In the genomic region with DNA sequence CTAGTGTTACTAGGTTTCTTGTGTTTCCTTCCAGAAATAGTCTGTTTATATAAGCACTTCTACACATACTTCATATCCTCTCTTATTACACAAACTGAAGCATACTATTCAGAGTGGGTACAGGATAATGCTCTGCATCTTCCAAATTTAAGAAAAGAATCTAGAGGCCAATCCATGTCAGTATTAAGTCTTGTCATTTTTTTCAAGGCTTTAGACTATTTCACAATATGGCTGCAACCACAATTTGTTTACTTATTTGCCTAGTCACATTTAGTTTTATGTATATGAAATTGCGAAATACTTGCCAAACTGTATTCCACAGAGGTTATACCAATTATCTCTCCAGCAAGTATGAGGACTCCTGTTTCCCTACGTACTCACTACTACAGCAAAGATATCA, we compare ENCODE assay signal across 17 cellular contexts. TPM values are rescaled to one million over a fixed set of nuclear protein-coding genes. Genes with fewer than 3 reads are reported as not detected.
DNase-seq lines count a peak whose midpoint lies in the region; ATAC-seq and TF ChIP-seq lines count a peak whose summit lies in the region.
"Had no signal": no experiment of that assay in that cellular context is flagged by ENCODE, and none has a peak within 500 bp of the region (broad histone marks: within the 10 kb centered on the region; RNA-seq: fewer than 3 reads in every experiment).

No MANE protein-coding gene starts in this region.

- no peak overlapping the region for H3K9ac ChIP-seq in smooth muscle cell (ENCODE audit: low read depth)

- TF ChIP-seq EP300 in transverse colon (IDR thresholded peaks at IDR 0.05; ENCODE audit: low read depth) = no peak

- no peaks in the 10 kb centered on the region for H4K20me1 ChIP-seq in smooth muscle cell (ENCODE audit: low read depth)

- no peaks in the 10 kb centered on the region for H3K27me3 Mint-ChIP-seq in activated T-cell treated with anti-CD3 and anti-CD28 coated beads, Interleukin-2, amount 50 U/mL, for 72 hours (ENCODE audit: low read depth)
- H3K27me3 Mint-ChIP-seq in activated T-cell treated with anti-CD3 and anti-CD28 coated beads, Interleukin-2, amount 50 U/mL, for 24 hours = no peaks in the 10 kb centered on the region
- no peaks in the 10 kb centered on the region for H3K27me3 Mint-ChIP-seq in immature natural killer cell (ENCODE audit: low read depth in 3 of 3)

- TF ChIP-seq CTCF in smooth muscle cell (IDR thresholded peaks at IDR 0.05; ENCODE audit: borderline replicate concordance, insufficient read depth, poor library complexity, severe bottlenecking) = no peak
- no peak for TF ChIP-seq CTCF in transverse colon (IDR thresholded peaks at IDR 0.05)

- no peak overlapping the region for H3K27ac ChIP-seq in epithelial cell of prostate
- H3K27ac ChIP-seq in smooth muscle cell (ENCODE audit: low read depth) = peak overlapping the region; percentile 39
- H3K27ac ChIP-seq in transverse colon = no peak overlapping the region
- H3K27ac ChIP-seq: lower lobe of right lung had no signal

- no peak for TF ChIP-seq POLR2A in transverse colon (IDR thresholded peaks at IDR 0.05)

- H3K4me3 Mint-ChIP-seq in activated T-cell treated with anti-CD3 and anti-CD28 coated beads, Interleukin-2, amount 50 U/mL, for 72 hours = no peak overlapping the region
- no peak overlapping the region for H3K4me3 Mint-ChIP-seq in activated T-cell treated with anti-CD3 and anti-CD28 coated beads, Interleukin-2, amount 50 U/mL, for 24 hours
- H3K4me3 Mint-ChIP-seq in immature natural killer cell = no peak overlapping the region
- H3K4me3 Mint-ChIP-seq: T-helper 2 cell treated with Interferon-gamma antibody and Interleukin-4, amounts not matched to agents 5 μg/mL and 100 μg/mL, for 36 hours had no signal

- H3K4me3 ChIP-seq in smooth muscle cell (no peak overlapping the region), transverse colon (no peak overlapping the region)
- H3K4me3 ChIP-seq: lower lobe of right lung had no signal

- peaks cover 14 to 60% of the 10 kb centered on the region in 2 donors for H3K36me3 Mint-ChIP-seq in activated T-cell treated with anti-CD3 and anti-CD28 coated beads, Interleukin-2, amount 50 U/mL, for 72 hours (ENCODE audit: insufficient read depth in 2 of 2)
- peaks cover 94% of the 10 kb centered on the region for H3K36me3 Mint-ChIP-seq in activated T-cell treated with anti-CD3 and anti-CD28 coated beads, Interleukin-2, amount 50 U/mL, for 24 hours (ENCODE audit: low read depth)
- peaks cover 33 to 69% (median 61%) of the 10 kb centered on the region in 3 donors for H3K36me3 Mint-ChIP-seq in immature natural killer cell

- H3K79me2 ChIP-seq in smooth muscle cell (ENCODE audit: low read depth) = peaks cover 16% of the 10 kb centered on the region

- no peak for DNase-seq in activated T-cell treated with anti-CD3 and anti-CD28 coated beads, Interleukin-2, amount 50 U/mL, for 72 hours
- DNase-seq in activated T-cell treated with anti-CD3 and anti-CD28 coated beads, Interleukin-2, amount 50 U/mL, for 24 hours = no peak
- DNase-seq in OCI-M1 (lab: John Stamatoyannopoulos, UW) (peak; percentile 50), epithelial cell of prostate (ENCODE audit: low read depth, low spot score) (peak; percentile 36), smooth muscle cell (lab: John Stamatoyannopoulos, UW; ENCODE audit: unreplicated experiment) (no peak), immature natural killer cell (no peak), transverse colon (no peak)
- DNase-seq: activated CD4-positive, alpha-beta T cell treated with anti-CD3 and anti-CD28 coated beads for 4 hours; central memory CD4-positive, alpha-beta T cell; DMS79 treated with DMSO at 0.1 percent for 48 hours; lower lobe of right lung; MM.1S; NCI-H226 had no signal

- H3F3A ChIP-seq in smooth muscle cell (ENCODE audit: low read depth) = no peaks in the 10 kb centered on the region

- H3K9me3 Mint-ChIP-seq in activated T-cell treated with anti-CD3 and anti-CD28 coated beads, Interleukin-2, amount 50 U/mL, for 72 hours = no peaks in the 10 kb centered on the region
- H3K9me3 Mint-ChIP-seq in activated T-cell treated with anti-CD3 and anti-CD28 coated beads, Interleukin-2, amount 50 U/mL, for 24 hours = no peaks in the 10 kb centered on the region
- H3K9me3 Mint-ChIP-seq in immature natural killer cell = no peaks in the 10 kb centered on the region
- H3K9me3 Mint-ChIP-seq: T-helper 2 cell treated with Interferon-gamma antibody and Interleukin-4, amounts not matched to agents 5 μg/mL and 100 μg/mL, for 36 hours had no signal

- H3K4me1 Mint-ChIP-seq in activated T-cell treated with anti-CD3 and anti-CD28 coated beads, Interleukin-2, amount 50 U/mL, for 72 hours (ENCODE audit: low read depth) = peaks cover 15% of the 10 kb centered on the region
- H3K4me1 Mint-ChIP-seq in activated T-cell treated with anti-CD3 and anti-CD28 coated beads, Interleukin-2, amount 50 U/mL, for 24 hours (ENCODE audit: low read depth) = peaks cover 23% of the 10 kb centered on the region
- no peaks in the 10 kb centered on the region for H3K4me1 Mint-ChIP-seq in immature natural killer cell

- H3K27me3 ChIP-seq in smooth muscle cell (ENCODE audit: low read depth) = no peaks in the 10 kb centered on the region
- H3K27me3 ChIP-seq in transverse colon = no peaks in the 10 kb centered on the region

- peak overlapping the region; percentile 45 for H3K27ac Mint-ChIP-seq in activated T-cell treated with anti-CD3 and anti-CD28 coated beads, Interleukin-2, amount 50 U/mL, for 72 hours
- no peak overlapping the region for H3K27ac Mint-ChIP-seq in activated T-cell treated with anti-CD3 and anti-CD28 coated beads, Interleukin-2, amount 50 U/mL, for 24 hours
- peak overlapping the region in 3 of 6 donors; percentile 21 to 81 (median 68) for H3K27ac Mint-ChIP-seq in immature natural killer cell
- H3K27ac Mint-ChIP-seq: T-helper 2 cell treated with Interferon-gamma antibody and Interleukin-4, amounts not matched to agents 5 μg/mL and 100 μg/mL, for 36 hours had no signal

- in situ Hi-C loops in transverse colon (cut with MboI; ENCODE audit: low pct_ligation_motif_present in 1 of 4, low pct_unique_long_range_greater_than_20kb in 1 of 4, low sequenced_read_pairs in 3 of 4) = loop anchor here in 1 of 4 donors (25.0 kb wide), 1 partner anchor 161 kb away; no protein-coding TSS in a partner anchor

- H2AFZ ChIP-seq in smooth muscle cell (ENCODE audit: low read depth) = no peak overlapping the region

- H3K4me1 ChIP-seq in smooth muscle cell (ENCODE audit: low read depth) = no peaks in the 10 kb centered on the region
- H3K4me1 ChIP-seq in transverse colon = no peaks in the 10 kb centered on the region
- H3K4me1 ChIP-seq: lower lobe of right lung had no signal

- intact Hi-C loops in transverse colon (cut with DNase I; ENCODE audit: low total_unique reads) = no loop called here

- ATAC-seq in activated T-cell treated with anti-CD3 and anti-CD28 coated beads, Interleukin-2, amount 50 U/mL, for 72 hours (replicated peaks in 1 of 2) = no peak
- ATAC-seq in HG03460 (IDR thresholded peaks at IDR 0.05; ENCODE audit: unreplicated experiment) = no peak
- ATAC-seq: Panc1 had no signal

- WGBS in smooth muscle cell (ENCODE audit: low lambda C conversion rate) = 77% methylated on average over 2 of the region's 2 CpGs
- 88 to 94% methylated on average over 2 of the region's 2 CpGs for WGBS in transverse colon (ENCODE audit: low coverage in 1 of 2), 2 donors

- no peak overlapping the region for H3K4me2 ChIP-seq in smooth muscle cell

- H3K9me3 ChIP-seq in smooth muscle cell (replicated peaks; ENCODE audit: low read depth) (no peaks in the 10 kb centered on the region), transverse colon (no peaks in the 10 kb centered on the region)
- H3K9me3 ChIP-seq: lower lobe of right lung had no signal

- H3K36me3 ChIP-seq in smooth muscle cell (ENCODE audit: low read depth) = peaks cover 43% of the 10 kb centered on the region
- H3K36me3 ChIP-seq in transverse colon = peaks cover 0 to 65% (median 31%) of the 10 kb centered on the region in 4 donors

RNA-seq across cellular contexts. Expression of gene IWS1, which starts 27.9 kb away (rescaled TPM):
- total RNA-seq in activated T-cell treated with anti-CD3 and anti-CD28 coated beads, Interleukin-2, amount 50 U/mL, for 72 hours = 10 to 100 TPM; 39.0 to 43.6 TPM
- total RNA-seq in smooth muscle cell = 36.1 and 38.0 TPM in 2 replicates
- polyA plus RNA-seq in smooth muscle cell = 31.2 and 48.5 TPM in 2 replicates
- polyA plus RNA-seq in immature natural killer cell = 10 to 100 TPM in 2 of 3 donors, 1 to 10 TPM in 1; 3.8 to 32.2 (median 13.1) TPM
- 100 to 1,000 TPM in 1 of 4 donors, 10 to 100 TPM in 3; 27.3 to 139 (median 45.4) TPM for total RNA-seq in transverse colon

RNA-seq across cellular contexts. Expression of gene MYO7B, which starts 37.1 kb away (rescaled TPM):
- total RNA-seq in activated T-cell treated with anti-CD3 and anti-CD28 coated beads, Interleukin-2, amount 50 U/mL, for 72 hours = under 1 TPM; 0.50 to 0.79 TPM
- total RNA-seq in smooth muscle cell (0.04 and 0.09 TPM in 2 replicates), transverse colon (100 to 1,000 TPM; 242 to 637 (median 280) TPM)
- polyA plus RNA-seq in smooth muscle cell (0.35 TPM in 1 of 2 replicates, not detected in the other), immature natural killer cell (under 1 TPM in 1 of 3 donors, not detected in 2; 0.37 TPM)
- total RNA-seq: endothelial cell of umbilical vein had no signal

Comparison
In these comparisons a context has a peak if more than half of its experiments do, and no peak if none do; other contexts are left out.
1. DNase-seq: peak in OCI-M1 (single experiment) and epithelial cell of prostate (single experiment); none in activated T-cell treated with anti-CD3 and anti-CD28 coated beads, Interleukin-2, amount 50 U/mL, for 72 hours (0 of 2), activated T-cell treated with anti-CD3 and anti-CD28 coated beads, Interleukin-2, amount 50 U/mL, for 24 hours (single experiment), smooth muscle cell (single experiment), immature natural killer cell (0 of 3) and transverse colon (single experiment).
2. RNA of gene MYO7B, which starts 37.1 kb away (total RNA-seq): 242 to 637 TPM in transverse colon; 0.50 to 0.79 TPM in activated T-cell treated with anti-CD3 and anti-CD28 coated beads, Interleukin-2, amount 50 U/mL, for 72 hours and 0.04 to 0.09 TPM in smooth muscle cell; every median in the first group is over 100 times any median in the second.